Comparison of ENCODE assay signal across 8 cellular contexts in the genomic region with DNA sequence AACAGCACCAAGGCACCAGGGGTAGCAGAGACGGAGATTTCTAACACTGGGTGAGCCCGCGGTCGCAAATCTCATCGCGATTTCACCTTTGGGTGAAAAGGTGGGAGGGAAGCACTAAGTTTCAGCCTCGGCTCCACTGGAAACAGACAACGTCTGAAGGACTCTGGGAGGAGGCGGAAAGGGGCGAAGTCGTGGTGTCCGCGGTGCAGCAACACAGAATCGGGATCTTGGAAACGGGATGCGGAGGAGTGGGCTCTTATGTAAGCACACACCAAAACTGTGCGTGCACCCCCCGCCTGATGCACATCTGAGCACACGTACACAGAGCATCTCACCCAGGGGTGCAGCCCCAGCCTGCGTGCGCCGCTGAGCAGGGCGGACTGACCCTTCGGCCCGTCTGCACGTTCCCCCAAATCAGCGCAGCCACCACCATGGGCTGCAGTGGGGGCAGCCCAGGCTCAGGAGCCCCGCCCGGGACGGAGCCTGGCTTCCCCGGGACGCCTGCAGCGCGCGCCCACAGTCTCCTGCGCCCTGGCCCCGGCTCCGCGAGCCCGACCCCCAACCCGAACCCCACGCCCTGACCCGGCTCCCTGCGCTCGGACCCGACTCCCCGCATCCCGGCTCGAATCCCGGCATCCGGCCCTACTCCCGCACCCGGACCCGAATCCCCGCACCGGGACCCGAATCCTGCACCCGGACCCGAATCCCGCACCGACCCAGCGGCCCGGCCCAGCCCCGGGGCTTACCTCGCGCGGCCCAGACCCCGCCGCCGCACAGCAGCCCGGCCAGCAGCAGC. TPM values are rescaled to one million over a fixed set of nuclear protein-coding genes. Genes with fewer than 3 reads are reported as not detected.
DNase-seq lines count a peak whose midpoint lies in the region; ATAC-seq and TF ChIP-seq lines count a peak whose summit lies in the region.

No MANE protein-coding gene starts in this region.

- H2AFZ ChIP-seq in OCI-LY7 (ENCODE audit: low read length): no peak overlapping the region

- no peaks in the 10 kb centered on the region for H3K9me2 ChIP-seq in OCI-LY7 (ENCODE audit: insufficient read depth, low read length)

- ATAC-seq in GM18520 (IDR thresholded peaks at IDR 0.05; ENCODE audit: unreplicated experiment): no peak

- H3K27ac ChIP-seq in OCI-LY7 (ENCODE audit: low read depth, low read length, poor library complexity, severe bottlenecking) (peak overlapping the region; percentile 34), iPS-18a (ENCODE audit: low read length) (no peak overlapping the region), skin epidermis (peak overlapping the region in 20 of 21 experiments; percentile 8 to 90 (median 81))

- POLR2A ChIA-PET in OCI-LY7 (lab: Charles Lee): interaction anchor here (0.5 to 4.1 kb wide), 6 partner anchors 10 to 1545 kb away, joined by 3 to 37 read pairs (median 4); no protein-coding TSS in a partner anchor

- intact Hi-C loops in OCI-LY7 (cut with micrococcal nuclease; ENCODE audit: unreplicated experiment): loop anchor here (1.0 to 2.0 kb wide), 4 partner anchors 27 to 234 kb away; partner anchors contain the start of gene TMEM201

- peaks cover 41% of the 10 kb centered on the region for H3K27me3 ChIP-seq in iPS-18a (ENCODE audit: control insufficient read depth, insufficient read depth, low read length)

- peak overlapping the region; percentile 95 for H3K4me2 ChIP-seq in OCI-LY7 (ENCODE audit: low read length)

- CTCF ChIA-PET in OCI-LY7 (lab: Charles Lee; ENCODE audit: unreplicated experiment): no interaction called here

- peaks cover 51% of the 10 kb centered on the region for H3K79me2 ChIP-seq in OCI-LY7 (ENCODE audit: insufficient read depth, low read depth, low read length)

- no peak for TF ChIP-seq CTCF in AG10803 (conservative IDR thresholded peaks at IDR 0.05; ENCODE audit: low read length)
- TF ChIP-seq CTCF in GM20000 (IDR thresholded peaks at IDR 0.05; ENCODE audit: extremely low read depth, missing control alignments): no peak
- no peak for TF ChIP-seq CTCF in OCI-LY7 (conservative IDR thresholded peaks at IDR 0.05; ENCODE audit: low read length)

- H3K4me3 ChIP-seq in AG10803 (ENCODE audit: low read length) (peak overlapping the region; percentile 90), OCI-LY7 (ENCODE audit: low read depth, low read length, poor library complexity, severe bottlenecking) (peak overlapping the region; percentile 98), iPS-18a (ENCODE audit: low read length) (peak overlapping the region; percentile 91), skin epidermis (peak overlapping the region; percentile 72 to 97 (median 88))

- no TSS peak for BruUV-seq in OCI-LY7 (replicated peaks; lab: Mats Ljungman, UMichigan)

- peaks cover 19% of the 10 kb centered on the region for H4K20me1 ChIP-seq in OCI-LY7 (ENCODE audit: insufficient read depth, low read length)

- DNase-seq in AG10803 (ENCODE audit: low read depth): peak; percentile 19
- peak; percentile 62 for DNase-seq in GM20000 (ENCODE audit: low spot score)
- peak; percentile 60 for DNase-seq in OCI-LY7 (ENCODE audit: low spot score)
- peak; percentile 40 for DNase-seq in astrocyte of the hippocampus (ENCODE audit: low read depth, low spot score)
- DNase-seq in AML-193 (lab: John Stamatoyannopoulos, UW): no peak

- no peaks in the 10 kb centered on the region for H3K9me3 ChIP-seq in OCI-LY7 (ENCODE audit: low read length)
- no peaks in the 10 kb centered on the region for H3K9me3 ChIP-seq in iPS-18a (ENCODE audit: control insufficient read depth, low read depth, low read length)

- H3K4me1 ChIP-seq in OCI-LY7 (ENCODE audit: insufficient read depth, low read length, poor library complexity, severe bottlenecking) (peaks cover 54% of the 10 kb centered on the region), iPS-18a (ENCODE audit: control insufficient read depth, low read depth, low read length) (peaks cover 20% of the 10 kb centered on the region)

- peaks cover 7% of the 10 kb centered on the region for H3K36me3 ChIP-seq in OCI-LY7 (ENCODE audit: insufficient read depth, low read length)
- H3K36me3 ChIP-seq in iPS-18a (ENCODE audit: control insufficient read depth, low read depth, low read length): no peaks in the 10 kb centered on the region

- H3K9ac ChIP-seq in iPS-18a (ENCODE audit: low read length): peak overlapping the region; percentile 53

RNA-seq across cellular contexts. Expression of gene CLSTN1, which starts 0.7 kb away (rescaled TPM):
- 49.4 and 58.6 TPM in 2 replicates for total RNA-seq in OCI-LY7 (2014; rRNA removed; shearing (Covaris generic))
- total RNA-seq in OCI-LY7 (2022): 124 and 141 TPM in 2 replicates

Comparison
In these comparisons a context has a peak if more than half of its experiments do, and no peak if none do; other contexts are left out.
1. DNase-seq: peak in AG10803 (single experiment), GM20000 (single experiment), OCI-LY7 (single experiment) and astrocyte of the hippocampus (single experiment); none in AML-193 (0 of 2).
2. Peak in every context shown above with its lines, with median percentiles within 50 percentile points of each other: H3K4me3 ChIP-seq.